ENCODE assay signal across 8 cellular contexts in genomic region chr7:116955801-116956514, GRCh38. TPM values are rescaled to one million over a fixed set of nuclear protein-coding genes. Genes with fewer than 3 reads are reported as not detected.
DNase-seq lines count a peak whose midpoint lies in the region; ATAC-seq, FAIRE-seq and TF ChIP-seq lines count a peak whose summit lies in the region.

No MANE protein-coding gene starts in this region.

- WGBS in body of pancreas, 2 donors, result 41 to 42% methylated on average over 4 of the region's 4 CpGs

- peaks cover 2% of the 10 kb centered on the region for H3K36me3 Mint-ChIP-seq in osteocyte (ENCODE audit: unreplicated experiment)

- FAIRE-seq in D721Med (lab: Jason Lieb, UNC), result no peak

- intact Hi-C loops in body of pancreas (cut with DNase I), result no loop called here

- H3K27me3 ChIP-seq in body of pancreas, result no peaks in the 10 kb centered on the region

- peak overlapping the region; percentile 8 for H3K27ac Mint-ChIP-seq in osteocyte (ENCODE audit: unreplicated experiment)

- H3K4me3 ChIP-seq in body of pancreas, result no peak overlapping the region

- peak; percentile 34 for ATAC-seq in GM19324 (IDR thresholded peaks at IDR 0.05; ENCODE audit: low FRiP score, unreplicated experiment)
- ATAC-seq in HG03175 (IDR thresholded peaks at IDR 0.05; ENCODE audit: unreplicated experiment), result peak; percentile 77
- ATAC-seq in body of pancreas, result no peak

- H3K4me1 ChIP-seq in body of pancreas, result peaks cover 42% of the 10 kb centered on the region

- H3K9me3 Mint-ChIP-seq in osteocyte (ENCODE audit: unreplicated experiment), result no peaks in the 10 kb centered on the region

- H3K27ac ChIP-seq in C4-2B, result peak overlapping the region; percentile 28; the same call in 1 of the 2 replicates
- H3K27ac ChIP-seq in body of pancreas, result peak overlapping the region; percentile 59 to 100 (median 82)

- no peaks in the 10 kb centered on the region for H3K36me3 ChIP-seq in body of pancreas (replicated peaks in 1 of 2; ENCODE audit: insufficient read depth in 1 of 2, low read depth in 2 of 2)

- no peaks in the 10 kb centered on the region for H3K9me3 ChIP-seq in body of pancreas

- TF ChIP-seq CTCF in C4-2B (conservative IDR thresholded peaks at IDR 0.05), result no peak
- TF ChIP-seq CTCF in body of pancreas (IDR thresholded peaks at IDR 0.05), result no peak
- TF ChIP-seq CTCF in osteocyte (IDR thresholded peaks at IDR 0.05), result no peak
- no peak for TF ChIP-seq CTCF in D721Med (IDR thresholded peaks at IDR 0.05; ENCODE audit: insufficient read depth, missing control alignments)

- DNase-seq in body of pancreas (peak; percentile 15 to 33 (median 30)), osteocyte (ENCODE audit: extremely low spot score, unreplicated experiment) (no peak), D721Med (ENCODE audit: insufficient read length, low spot score) (no peak), HuH-7 (ENCODE audit: low spot score) (no peak), foreskin melanocyte (no peak)

- no peak overlapping the region for H3K4me3 Mint-ChIP-seq in osteocyte (ENCODE audit: unreplicated experiment)

- H3K4me1 Mint-ChIP-seq in osteocyte (ENCODE audit: unreplicated experiment), result peaks cover 38% of the 10 kb centered on the region

- no peaks in the 10 kb centered on the region for H3K27me3 Mint-ChIP-seq in osteocyte (ENCODE audit: unreplicated experiment)

- TF ChIP-seq POLR2A in body of pancreas (IDR thresholded peaks at IDR 0.05), result no peak

RNA-seq across cellular contexts. Expression of gene ST7, which starts 2.7 kb away (rescaled TPM):
- 10 to 100 TPM; 24.6 to 34.3 TPM for total RNA-seq in body of pancreas
- total RNA-seq in osteocyte, result 68.5 and 72.7 TPM in 2 replicates

Comparison
In these comparisons a context has a peak if more than half of its experiments do, and no peak if none do; other contexts are left out.
1. DNase-seq: peak in body of pancreas (4 of 4); none in osteocyte (single experiment), D721Med (single experiment), HuH-7 (single experiment) and foreskin melanocyte (single experiment).